In the genomic region with DNA sequence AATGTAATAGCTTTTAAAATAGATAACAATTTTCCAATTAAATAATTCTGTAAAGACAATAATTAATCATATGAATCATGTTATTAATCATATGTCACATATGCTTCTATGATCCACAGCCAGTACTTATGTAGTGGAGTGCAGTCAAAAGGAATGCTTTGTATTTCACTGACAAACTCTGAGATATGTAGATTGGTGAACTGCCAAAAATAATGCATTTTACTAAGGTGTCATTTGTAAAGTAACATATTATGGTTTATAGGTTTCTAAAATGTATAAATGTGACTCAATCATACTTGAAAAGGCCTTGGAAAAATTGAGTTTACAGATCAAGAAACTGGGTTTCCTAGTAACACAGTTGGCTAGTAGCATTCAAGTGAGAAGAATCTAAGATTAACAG, we compare ENCODE assay signal across 29 cellular contexts.
"Had no signal": no experiment of that assay in that cellular context is flagged by ENCODE, and none has a peak within 500 bp of the region (broad histone marks: within the 10 kb centered on the region; RNA-seq: fewer than 3 reads in every experiment).

No MANE protein-coding gene starts in this region.

- H3K27me3 Mint-ChIP-seq: stimulated activated memory B cell treated with anti-CD40 and anti-IgM and Interleukin-4, amounts not matched to agents 10 μg/mL and 1 μg/mL and 100 μg/mL, for 72 hours; stimulated activated naive B cell treated with anti-CD40 and anti-IgM and Interleukin-4, amounts not matched to agents 10 μg/mL and 1 μg/mL and 100 μg/mL, for 72 hours; stimulated activated naive CD8-positive, alpha-beta T cell treated with anti-CD3 and anti-CD28 coated beads, Interleukin-15, amount 100 ng/mL, for 72 hours; stimulated activated naive CD8-positive, alpha-beta T cell treated with anti-CD3 and anti-CD28 coated beads, Interleukin-15, Interleukin-2, amounts not matched to agents 100 ng/mL and 50 ng/mL, for 24 hours; type B pancreatic cell had no signal

- H3K27me3 ChIP-seq: stomach, suprapubic skin, testis, thyroid gland, tibial artery, tibial nerve, transverse colon, upper lobe of left lung, upper lobe of right lung, uterus, vagina had no signal

- ATAC-seq: stimulated activated effector memory CD8-positive, alpha-beta T cell treated with anti-CD3 and anti-CD28 coated beads, Interleukin-12 subunit alpha, Interleukin-12 subunit beta, amount 100 ng/mL, for 72 hours; stimulated activated memory B cell treated with anti-CD40 and anti-IgM and Interleukin-4, amounts not matched to agents 10 μg/mL and 1 μg/mL and 100 μg/mL, for 72 hours; stimulated activated naive B cell treated with anti-CD40 and anti-IgM and Interleukin-4, amounts not matched to agents 10 μg/mL and 1 μg/mL and 100 μg/mL, for 72 hours; stimulated activated naive CD8-positive, alpha-beta T cell treated with anti-CD3 and anti-CD28 coated beads, Interleukin-15, amount 100 ng/mL, for 72 hours; stimulated activated naive CD8-positive, alpha-beta T cell treated with anti-CD3 and anti-CD28 coated beads, Interleukin-15, Interleukin-2, amounts not matched to agents 100 U/mL and 50 U/mL, for 24 hours; upper lobe of right lung had no signal

- H3K4me3 Mint-ChIP-seq: stimulated activated effector memory CD8-positive, alpha-beta T cell treated with anti-CD3 and anti-CD28 coated beads, Interleukin-12 subunit alpha, Interleukin-12 subunit beta, amount 100 ng/mL, for 72 hours; stimulated activated memory B cell treated with anti-CD40 and anti-IgM and Interleukin-4, amounts not matched to agents 10 μg/mL and 1 μg/mL and 100 μg/mL, for 72 hours; stimulated activated naive B cell treated with anti-CD40 and anti-IgM and Interleukin-4, amounts not matched to agents 10 μg/mL and 1 μg/mL and 100 μg/mL, for 72 hours; stimulated activated naive CD8-positive, alpha-beta T cell treated with anti-CD3 and anti-CD28 coated beads, Interleukin-15, amount 100 ng/mL, for 72 hours; stimulated activated naive CD8-positive, alpha-beta T cell treated with anti-CD3 and anti-CD28 coated beads, Interleukin-15, Interleukin-2, amounts not matched to agents 100 ng/mL and 50 ng/mL, for 24 hours; type B pancreatic cell had no signal

- H3K9me3 ChIP-seq: testis, thoracic aorta, thyroid gland, transverse colon, upper lobe of left lung, upper lobe of right lung, uterus had no signal

- H3K9me3 Mint-ChIP-seq: stimulated activated naive CD8-positive, alpha-beta T cell treated with anti-CD3 and anti-CD28 coated beads, Interleukin-15, amount 100 ng/mL, for 72 hours had no signal

- H3K27ac Mint-ChIP-seq: stimulated activated effector memory CD8-positive, alpha-beta T cell treated with anti-CD3 and anti-CD28 coated beads, Interleukin-12 subunit alpha, Interleukin-12 subunit beta, amount 100 ng/mL, for 72 hours; stimulated activated memory B cell treated with anti-CD40 and anti-IgM and Interleukin-4, amounts not matched to agents 10 μg/mL and 1 μg/mL and 100 μg/mL, for 72 hours; stimulated activated naive B cell treated with anti-CD40 and anti-IgM and Interleukin-4, amounts not matched to agents 10 μg/mL and 1 μg/mL and 100 μg/mL, for 72 hours; stimulated activated naive CD8-positive, alpha-beta T cell treated with anti-CD3 and anti-CD28 coated beads, Interleukin-15, amount 100 ng/mL, for 72 hours; stimulated activated naive CD8-positive, alpha-beta T cell treated with anti-CD3 and anti-CD28 coated beads, Interleukin-15, Interleukin-2, amounts not matched to agents 100 ng/mL and 50 ng/mL, for 24 hours; type B pancreatic cell had no signal

- H3K4me1 Mint-ChIP-seq: stimulated activated effector memory CD8-positive, alpha-beta T cell treated with anti-CD3 and anti-CD28 coated beads, Interleukin-12 subunit alpha, Interleukin-12 subunit beta, amount 100 ng/mL, for 72 hours; stimulated activated memory B cell treated with anti-CD40 and anti-IgM and Interleukin-4, amounts not matched to agents 10 μg/mL and 1 μg/mL and 100 μg/mL, for 72 hours; stimulated activated naive B cell treated with anti-CD40 and anti-IgM and Interleukin-4, amounts not matched to agents 10 μg/mL and 1 μg/mL and 100 μg/mL, for 72 hours; stimulated activated naive CD8-positive, alpha-beta T cell treated with anti-CD3 and anti-CD28 coated beads, Interleukin-15, amount 100 ng/mL, for 72 hours had no signal

- FAIRE-seq: urothelium cell line had no signal

- H3K4me3 ChIP-seq: stomach, suprapubic skin, testis, thoracic aorta, thyroid gland, tibial artery, tibial nerve, transverse colon, upper lobe of left lung, upper lobe of right lung, uterus, vagina had no signal

- H3K4me1 ChIP-seq: stomach, suprapubic skin, testis, thyroid gland, tibial artery, tibial nerve, transverse colon, upper lobe of left lung, upper lobe of right lung, uterus, vagina had no signal

- H3K36me3 Mint-ChIP-seq: stimulated activated effector memory CD8-positive, alpha-beta T cell treated with anti-CD3 and anti-CD28 coated beads, Interleukin-12 subunit alpha, Interleukin-12 subunit beta, amount 100 ng/mL, for 72 hours; stimulated activated memory B cell treated with anti-CD40 and anti-IgM and Interleukin-4, amounts not matched to agents 10 μg/mL and 1 μg/mL and 100 μg/mL, for 72 hours; stimulated activated naive B cell treated with anti-CD40 and anti-IgM and Interleukin-4, amounts not matched to agents 10 μg/mL and 1 μg/mL and 100 μg/mL, for 72 hours; type B pancreatic cell had no signal

- H3K36me3 ChIP-seq: stomach, suprapubic skin, thoracic aorta, thyroid gland, tibial artery, tibial nerve, transverse colon, upper lobe of left lung, upper lobe of right lung, vagina had no signal

- DNase-seq: stimulated activated CD4-positive, alpha-beta T cell treated with anti-CD3 and anti-CD28 coated beads, Interleukin-2, amount 100 ng/mL, for 48 hours; stimulated activated CD4-positive, alpha-beta T cell treated with anti-CD3 and anti-CD28 coated beads, Interleukin-4, amount 100 ng/mL, for 1 hour; stimulated activated CD4-positive, alpha-beta T cell treated with anti-CD3 and anti-CD28 coated beads, Interleukin-4, amount 100 ng/mL, for 24 hours; stimulated activated CD4-positive, alpha-beta T cell treated with anti-CD3 and anti-CD28 coated beads, Interleukin-4, amount 100 ng/mL, for 4 hours; stimulated activated CD8-positive, alpha-beta memory T cell treated with anti-CD3 and anti-CD28 coated beads, Interleukin-4, amount 100 ng/mL, for 48 hours; stimulated activated naive B cell treated with anti-CD40 and anti-IgM and Interleukin-4, amounts not matched to agents 10 μg/mL and 1 μg/mL and 100 μg/mL, for 72 hours; stimulated activated naive CD4-positive, alpha-beta T cell; stimulated activated naive CD4-positive, alpha-beta T cell treated with Interleukin-2 at 50 U/mL for 16 hours; stimulated activated naive CD8-positive, alpha-beta T cell treated with anti-CD3 and anti-CD28 coated beads, Interleukin-15, amount 100 ng/mL, for 72 hours; stimulated activated naive CD8-positive, alpha-beta T cell treated with anti-CD3 and anti-CD28 coated beads, Interleukin-15, Interleukin-2, amounts not matched to agents 100 U/mL and 50 U/mL, for 24 hours; stomach; substantia nigra; testis; thyroid gland; tibial artery; transverse colon; trophoblast cell; upper lobe of left lung; upper lobe of right lung; uterus had no signal

- H3K27ac ChIP-seq: stomach, suprapubic skin, testis, thoracic aorta, thyroid gland, tibial artery, tibial nerve, transverse colon, upper lobe of left lung, upper lobe of right lung, uterus, vagina had no signal
